Comparison of ENCODE assay signal across 23 cellular contexts in genomic region chr3:67937498-67938118, GRCh38.
"Had no signal": no experiment of that assay in that cellular context is flagged by ENCODE, and none has a peak within 500 bp of the region (broad histone marks: within the 10 kb centered on the region; RNA-seq: fewer than 3 reads in every experiment).

No MANE protein-coding gene starts in this region.

- H3K27ac ChIP-seq: breast epithelium, PC-9, SK-N-MC, VCaP had no signal

- H3K27me3 ChIP-seq: breast epithelium had no signal

- H3K4me3 ChIP-seq: breast epithelium, PC-9, SK-N-MC had no signal

- H3K4me1 ChIP-seq: breast epithelium had no signal

- H2AFZ ChIP-seq: PC-9 had no signal

- DNase-seq: activated CD4-positive, alpha-beta memory T cell treated with anti-CD3 and anti-CD28 coated beads for 36 hours; activated CD4-positive, alpha-beta T cell treated with anti-CD3 and anti-CD28 coated beads, Interleukin-2, amount 10 ng/mL, durations not matched to agents 7 days and 5 days; activated CD4-positive, CD25-positive, alpha-beta regulatory T cell; activated CD8-positive, alpha-beta memory T cell treated with anti-CD3 and anti-CD28 coated beads for 24 hours; activated effector memory CD4-positive, alpha-beta T cell treated with anti-CD3 and anti-CD28 coated beads, Interleukin-2, amount 50 U/mL, for 16 hours; activated naive CD4-positive, alpha-beta T cell treated with Interleukin-2 at 50 U/mL for 16 hours; activated T-cell treated with anti-CD3 and anti-CD28 coated beads, Interleukin-2, amount 50 U/mL, for 4 hours; caudate nucleus; Kasumi-1; KBM-7; MV-4-11; NCI-H1092 treated with DMSO at 0.1 percent for 48 hours; NCI-H1417 treated with DMSO at 0.1 percent for 48 hours; NCI-H1694 treated with DMSO at 0.1 percent for 48 hours; NCI-H2081; NCI-H446; NCI-H524; PC-9; T-cell had no signal

- H3K4me2 ChIP-seq: PC-9 had no signal

- H3K36me3 ChIP-seq: breast epithelium had no signal

- ATAC-seq: activated naive CD4-positive, alpha-beta T cell treated with anti-CD3 and anti-CD28 coated beads, Interleukin-2, amount 50 U/mL, for 72 hours; activated T-cell treated with anti-CD3 and anti-CD28 coated beads, Interleukin-2, amount 50 U/mL, for 4 hours; T-cell had no signal
